ENCODE assay signal across 1 cellular context in genomic region chr16:22190169-22191088, GRCh38.
TF ChIP-seq lines count a peak whose summit lies in the region.

No MANE protein-coding gene starts in this region.

TF ChIP-seq in HepG2, 621 proteins besides CTCF, POLR2A, EP300 and RAD21 (continued from another document and continues in another):
- peak; percentile 92 for TF ChIP-seq ZNF407 (CRISPR knock-in tag; IDR thresholded peaks at IDR 0.05; ENCODE audit: not compliant biosample characterization)
- TF ChIP-seq SP5 (CRISPR knock-in tag; IDR thresholded peaks at IDR 0.05; ENCODE audit: borderline replicate concordance, low read depth), result peak; percentile 83
- TF ChIP-seq HNRNPL (IDR thresholded peaks at IDR 0.05; ENCODE audit: low read depth, low read length), result peak; percentile 68
- peak; percentile 94; the same call in 1 of the 2 replicates for TF ChIP-seq DZIP1 (CRISPR knock-in tag; IDR thresholded peaks at IDR 0.05)
- TF ChIP-seq DPF2 (CRISPR knock-in tag; IDR thresholded peaks at IDR 0.05; ENCODE audit: borderline replicate concordance, low read depth), result peak; percentile 77; the same call in 1 of the 2 replicates
- peak; percentile 89 for TF ChIP-seq HIC2 (CRISPR knock-in tag; IDR thresholded peaks at IDR 0.05; ENCODE audit: low read depth)
- 0 out of 2 replicates have a peak, but pooled peaks have one; percentile 70 for TF ChIP-seq FUBP1 (CRISPR knock-in tag; IDR thresholded peaks at IDR 0.05; ENCODE audit: borderline replicate concordance)
- TF ChIP-seq ZNF530 (CRISPR knock-in tag; IDR thresholded peaks at IDR 0.05; ENCODE audit: low read depth), result no peak
- TF ChIP-seq ZNF703 (CRISPR knock-in tag; IDR thresholded peaks at IDR 0.05; ENCODE audit: borderline replicate concordance), result no peak
- peak; percentile 99 for TF ChIP-seq CHCHD3 (CRISPR knock-in tag; IDR thresholded peaks at IDR 0.05)
- no peak for TF ChIP-seq GTF2F1 (IDR thresholded peaks at IDR 0.05; ENCODE audit: low read length)
- no peak for TF ChIP-seq ZNF432 (CRISPR knock-in tag; IDR thresholded peaks at IDR 0.05; ENCODE audit: borderline replicate concordance)
- TF ChIP-seq ZFY (CRISPR knock-in tag; IDR thresholded peaks at IDR 0.05), result peak; percentile 95
- TF ChIP-seq GMEB2 (CRISPR knock-in tag; IDR thresholded peaks at IDR 0.05; ENCODE audit: low read depth), result no peak
- 0 out of 2 replicates have a peak, but pooled peaks have one; percentile 24 for TF ChIP-seq NFYC (CRISPR knock-in tag; IDR thresholded peaks at IDR 0.05)
- peak; percentile 33 for TF ChIP-seq ETV5 (CRISPR knock-in tag; IDR thresholded peaks at IDR 0.05; ENCODE audit: borderline replicate concordance)
- TF ChIP-seq ZNF772 (CRISPR knock-in tag; IDR thresholded peaks at IDR 0.05), result peak; percentile 97
- TF ChIP-seq HDAC1 (CRISPR knock-in tag; IDR thresholded peaks at IDR 0.05), result peak; percentile 93
- no peak for TF ChIP-seq ZXDC (CRISPR knock-in tag; IDR thresholded peaks at IDR 0.05)
- peak; percentile 71; the same call in 1 of the 2 replicates for TF ChIP-seq ZNF646 (CRISPR knock-in tag; IDR thresholded peaks at IDR 0.05)
